Comparison of ENCODE assay signal across 2 cellular contexts in the genomic region with DNA sequence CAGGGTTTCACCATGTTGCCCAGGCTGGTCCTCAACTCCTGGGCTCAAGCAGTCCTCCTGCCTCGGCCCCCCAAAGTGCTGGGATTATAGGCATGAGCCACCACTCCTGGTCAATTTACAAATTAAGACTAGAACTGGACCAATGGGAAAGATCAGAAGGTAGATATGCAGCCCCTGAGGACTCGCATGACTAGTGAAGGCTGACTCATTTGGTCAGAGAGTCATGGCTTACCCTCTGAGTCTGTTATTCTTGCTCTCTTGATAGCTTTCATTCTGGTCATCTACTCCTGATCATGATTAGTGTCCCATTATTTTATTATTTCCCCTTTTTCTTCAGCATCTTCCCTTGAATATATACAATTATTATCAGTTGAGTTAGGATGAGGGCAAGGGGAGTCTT.
TF ChIP-seq lines count a peak whose summit lies in the region.

No MANE protein-coding gene starts in this region.

TF ChIP-seq in SK-N-SH treated with all-trans-retinoic acid at 6 μM for 48 hours, 23 proteins besides CTCF, POLR2A, EP300 and RAD21 (continued from another document):
- TF ChIP-seq, protein P1, sequence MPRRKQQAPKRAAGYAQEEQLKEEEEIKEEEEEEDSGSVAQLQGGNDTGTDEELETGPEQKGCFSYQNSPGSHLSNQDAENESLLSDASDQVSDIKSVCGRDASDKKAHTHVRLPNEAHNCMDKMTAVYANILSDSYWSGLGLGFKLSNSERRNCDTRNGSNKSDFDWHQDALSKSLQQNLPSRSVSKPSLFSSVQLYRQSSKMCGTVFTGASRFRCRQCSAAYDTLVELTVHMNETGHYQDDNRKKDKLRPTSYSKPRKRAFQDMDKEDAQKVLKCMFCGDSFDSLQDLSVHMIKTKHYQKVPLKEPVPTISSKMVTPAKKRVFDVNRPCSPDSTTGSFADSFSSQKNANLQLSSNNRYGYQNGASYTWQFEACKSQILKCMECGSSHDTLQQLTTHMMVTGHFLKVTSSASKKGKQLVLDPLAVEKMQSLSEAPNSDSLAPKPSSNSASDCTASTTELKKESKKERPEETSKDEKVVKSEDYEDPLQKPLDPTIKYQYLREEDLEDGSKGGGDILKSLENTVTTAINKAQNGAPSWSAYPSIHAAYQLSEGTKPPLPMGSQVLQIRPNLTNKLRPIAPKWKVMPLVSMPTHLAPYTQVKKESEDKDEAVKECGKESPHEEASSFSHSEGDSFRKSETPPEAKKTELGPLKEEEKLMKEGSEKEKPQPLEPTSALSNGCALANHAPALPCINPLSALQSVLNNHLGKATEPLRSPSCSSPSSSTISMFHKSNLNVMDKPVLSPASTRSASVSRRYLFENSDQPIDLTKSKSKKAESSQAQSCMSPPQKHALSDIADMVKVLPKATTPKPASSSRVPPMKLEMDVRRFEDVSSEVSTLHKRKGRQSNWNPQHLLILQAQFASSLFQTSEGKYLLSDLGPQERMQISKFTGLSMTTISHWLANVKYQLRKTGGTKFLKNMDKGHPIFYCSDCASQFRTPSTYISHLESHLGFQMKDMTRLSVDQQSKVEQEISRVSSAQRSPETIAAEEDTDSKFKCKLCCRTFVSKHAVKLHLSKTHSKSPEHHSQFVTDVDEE (CRISPR knock-in tag; IDR thresholded peaks at IDR 0.05), result no peak
- no peak for TF ChIP-seq ZC3H10 (CRISPR knock-in tag; IDR thresholded peaks at IDR 0.05)
- no peak for TF ChIP-seq ZFP3 (CRISPR knock-in tag; IDR thresholded peaks at IDR 0.05)
- TF ChIP-seq GLIS3 (CRISPR knock-in tag; IDR thresholded peaks at IDR 0.05), result no peak
- no peak for TF ChIP-seq PPARA (CRISPR knock-in tag; IDR thresholded peaks at IDR 0.05; ENCODE audit: borderline replicate concordance)
- TF ChIP-seq SNAI2 (CRISPR knock-in tag; IDR thresholded peaks at IDR 0.05), result no peak
- TF ChIP-seq CSDC2 (CRISPR knock-in tag; IDR thresholded peaks at IDR 0.05), result no peak
- TF ChIP-seq, protein P2, sequence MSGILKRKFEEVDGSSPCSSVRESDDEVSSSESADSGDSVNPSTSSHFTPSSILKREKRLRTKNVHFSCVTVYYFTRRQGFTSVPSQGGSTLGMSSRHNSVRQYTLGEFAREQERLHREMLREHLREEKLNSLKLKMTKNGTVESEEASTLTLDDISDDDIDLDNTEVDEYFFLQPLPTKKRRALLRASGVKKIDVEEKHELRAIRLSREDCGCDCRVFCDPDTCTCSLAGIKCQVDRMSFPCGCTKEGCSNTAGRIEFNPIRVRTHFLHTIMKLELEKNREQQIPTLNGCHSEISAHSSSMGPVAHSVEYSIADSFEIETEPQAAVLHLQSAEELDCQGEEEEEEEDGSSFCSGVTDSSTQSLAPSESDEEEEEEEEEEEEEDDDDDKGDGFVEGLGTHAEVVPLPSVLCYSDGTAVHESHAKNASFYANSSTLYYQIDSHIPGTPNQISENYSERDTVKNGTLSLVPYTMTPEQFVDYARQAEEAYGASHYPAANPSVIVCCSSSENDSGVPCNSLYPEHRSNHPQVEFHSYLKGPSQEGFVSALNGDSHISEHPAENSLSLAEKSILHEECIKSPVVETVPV (CRISPR knock-in tag; IDR thresholded peaks at IDR 0.05), result no peak

TF ChIP-seq in SK-N-SH, 30 proteins besides CTCF, POLR2A, EP300 and RAD21 (continued from another document):
- TF ChIP-seq, protein P3, sequence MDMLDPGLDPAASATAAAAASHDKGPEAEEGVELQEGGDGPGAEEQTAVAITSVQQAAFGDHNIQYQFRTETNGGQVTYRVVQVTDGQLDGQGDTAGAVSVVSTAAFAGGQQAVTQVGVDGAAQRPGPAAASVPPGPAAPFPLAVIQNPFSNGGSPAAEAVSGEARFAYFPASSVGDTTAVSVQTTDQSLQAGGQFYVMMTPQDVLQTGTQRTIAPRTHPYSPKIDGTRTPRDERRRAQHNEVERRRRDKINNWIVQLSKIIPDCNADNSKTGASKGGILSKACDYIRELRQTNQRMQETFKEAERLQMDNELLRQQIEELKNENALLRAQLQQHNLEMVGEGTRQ (IDR thresholded peaks at IDR 0.05; ENCODE audit: borderline replicate concordance, low read depth, low read length), result no peak
- TF ChIP-seq NRF1 (IDR thresholded peaks at IDR 0.05; ENCODE audit: low read depth, low read length), result no peak
TF ChIP-seq in SK-N-SH: peak in this region for 0.
